In the genomic region with DNA sequence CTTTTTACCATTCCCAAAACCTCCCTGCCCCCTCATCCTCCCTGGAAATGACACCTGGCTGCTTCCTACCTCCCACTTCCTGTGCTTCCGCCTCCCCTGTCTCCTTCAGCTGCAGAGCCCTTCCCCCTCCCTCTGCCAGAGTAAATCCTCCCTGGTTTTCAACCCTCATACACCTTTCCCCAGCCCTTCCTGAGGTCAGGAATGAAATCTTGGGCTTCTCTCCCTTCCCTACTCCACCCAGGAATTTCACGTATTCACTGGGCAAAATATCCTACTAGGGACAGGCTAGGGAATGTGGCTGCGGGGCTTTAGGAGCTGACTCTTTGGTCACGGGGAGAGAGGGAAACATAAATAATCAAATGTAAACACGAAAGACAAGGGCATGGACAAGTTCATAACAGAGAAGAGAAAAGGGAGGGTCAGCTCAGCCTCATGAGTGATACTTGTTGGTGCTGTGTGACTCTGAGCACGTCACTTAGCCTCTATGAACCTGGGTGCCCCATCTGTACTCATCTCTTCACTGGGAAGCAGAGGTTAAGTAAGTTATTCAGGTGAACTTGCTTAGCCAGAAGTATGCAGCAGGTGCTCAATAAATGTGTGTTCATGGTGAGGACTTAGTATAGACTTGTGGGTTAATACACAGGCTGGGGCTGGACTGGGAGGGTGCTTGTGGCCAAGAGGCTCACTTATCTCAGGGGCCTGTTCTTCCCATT, we compare ENCODE assay signal across 1 cellular context.
A peak's percentile ranks its signal among the peaks of the same experiment; 100 is the strongest.
TF ChIP-seq lines count a peak whose summit lies in the region.

No MANE protein-coding gene starts in this region.

TF ChIP-seq in WTC11, 78 proteins besides CTCF, POLR2A, EP300 and RAD21 (continued from another document):
- TF ChIP-seq, protein P1, sequence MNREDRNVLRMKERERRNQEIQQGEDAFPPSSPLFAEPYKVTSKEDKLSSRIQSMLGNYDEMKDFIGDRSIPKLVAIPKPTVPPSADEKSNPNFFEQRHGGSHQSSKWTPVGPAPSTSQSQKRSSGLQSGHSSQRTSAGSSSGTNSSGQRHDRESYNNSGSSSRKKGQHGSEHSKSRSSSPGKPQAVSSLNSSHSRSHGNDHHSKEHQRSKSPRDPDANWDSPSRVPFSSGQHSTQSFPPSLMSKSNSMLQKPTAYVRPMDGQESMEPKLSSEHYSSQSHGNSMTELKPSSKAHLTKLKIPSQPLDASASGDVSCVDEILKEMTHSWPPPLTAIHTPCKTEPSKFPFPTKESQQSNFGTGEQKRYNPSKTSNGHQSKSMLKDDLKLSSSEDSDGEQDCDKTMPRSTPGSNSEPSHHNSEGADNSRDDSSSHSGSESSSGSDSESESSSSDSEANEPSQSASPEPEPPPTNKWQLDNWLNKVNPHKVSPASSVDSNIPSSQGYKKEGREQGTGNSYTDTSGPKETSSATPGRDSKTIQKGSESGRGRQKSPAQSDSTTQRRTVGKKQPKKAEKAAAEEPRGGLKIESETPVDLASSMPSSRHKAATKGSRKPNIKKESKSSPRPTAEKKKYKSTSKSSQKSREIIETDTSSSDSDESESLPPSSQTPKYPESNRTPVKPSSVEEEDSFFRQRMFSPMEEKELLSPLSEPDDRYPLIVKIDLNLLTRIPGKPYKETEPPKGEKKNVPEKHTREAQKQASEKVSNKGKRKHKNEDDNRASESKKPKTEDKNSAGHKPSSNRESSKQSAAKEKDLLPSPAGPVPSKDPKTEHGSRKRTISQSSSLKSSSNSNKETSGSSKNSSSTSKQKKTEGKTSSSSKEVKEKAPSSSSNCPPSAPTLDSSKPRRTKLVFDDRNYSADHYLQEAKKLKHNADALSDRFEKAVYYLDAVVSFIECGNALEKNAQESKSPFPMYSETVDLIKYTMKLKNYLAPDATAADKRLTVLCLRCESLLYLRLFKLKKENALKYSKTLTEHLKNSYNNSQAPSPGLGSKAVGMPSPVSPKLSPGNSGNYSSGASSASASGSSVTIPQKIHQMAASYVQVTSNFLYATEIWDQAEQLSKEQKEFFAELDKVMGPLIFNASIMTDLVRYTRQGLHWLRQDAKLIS (CRISPR knock-in tag; IDR thresholded peaks at IDR 0.05; ENCODE audit: borderline replicate concordance): peak; percentile 82; the same call in 1 of the 2 replicates
- TF ChIP-seq ZBTB21 (CRISPR knock-in tag; IDR thresholded peaks at IDR 0.05; ENCODE audit: borderline replicate concordance): 0 out of 2 replicates have a peak, but pooled peaks have one; percentile 26
